Comparison of ENCODE assay signal across 13 cellular contexts in genomic region chr2:42052702-42053481, GRCh38. TPM values are rescaled to one million over a fixed set of nuclear protein-coding genes. Genes with fewer than 3 reads are reported as not detected.
DNase-seq lines count a peak whose midpoint lies in the region; ATAC-seq, FAIRE-seq and TF ChIP-seq lines count a peak whose summit lies in the region.
"Had no signal": no experiment of that assay in that cellular context is flagged by ENCODE, and none has a peak within 500 bp of the region (broad histone marks: within the 10 kb centered on the region; RNA-seq: fewer than 3 reads in every experiment).

No MANE protein-coding gene starts in this region.

- H3K4me1 ChIP-seq in HepG2 (ENCODE audit: insufficient read depth, low read length) (peaks cover 94% of the 10 kb centered on the region), right lobe of liver (peaks cover 0 to 8% (median 3%) of the 10 kb centered on the region in 4 donors), right cardiac atrium (ENCODE audit: control insufficient read depth, insufficient read depth, low read length) (peaks cover 31% of the 10 kb centered on the region), aorta (ENCODE audit: control insufficient read depth in 1 of 2, insufficient read depth in 2 of 2, low read length in 2 of 2) (peaks cover 3 to 6% of the 10 kb centered on the region in 2 donors)

- in situ Hi-C loops in HepG2 (cut with HindIII; ENCODE audit: extremely low pct_ligation_motif_present, low pct_unique_long_range_greater_than_20kb), result no loop called here

- no peak for TF ChIP-seq EP300 in HepG2 (IDR thresholded peaks at IDR 0.05; ENCODE audit: low read depth in 2 of 2, low read length in 2 of 2)
- no peak for TF ChIP-seq EP300 in HepG2 (CRISPR knock-in tag; IDR thresholded peaks at IDR 0.05; ENCODE audit: borderline replicate concordance)

- peak overlapping the region; percentile 38 for H3K27ac Mint-ChIP-seq in osteocyte (ENCODE audit: unreplicated experiment)
- no peak overlapping the region for H3K27ac Mint-ChIP-seq in activated naive CD4-positive, alpha-beta T cell treated with anti-CD3 and anti-CD28 coated beads for 36 hours

- no TSS peak for BruUV-seq in HepG2 (replicated peaks; lab: Mats Ljungman, UMichigan)

- H3K9me3 ChIP-seq in HepG2 (ENCODE audit: low read length), result no peaks in the 10 kb centered on the region
- no peaks in the 10 kb centered on the region for H3K9me3 ChIP-seq in right lobe of liver
- H3K9me3 ChIP-seq in right cardiac atrium (ENCODE audit: control insufficient read depth, low read length), result no peaks in the 10 kb centered on the region
- H3K9me3 ChIP-seq in aorta (ENCODE audit: control insufficient read depth, low read length), result no peaks in the 10 kb centered on the region

- H3K9ac ChIP-seq in HepG2 (ENCODE audit: insufficient read depth, low read depth, low read length), result 0 out of 2 replicates have a peak overlapping the region, but pooled peaks have one; percentile 20

- H3K4me3 ChIP-seq in HepG2 (replicated peaks in 1 of 3; ENCODE audit: insufficient read depth in 1 of 3, low read depth in 2 of 3, low read length in 3 of 3) (peak overlapping the region in 1 of 3 experiments; percentile 32; a peak in 1 of 6 replicates), right lobe of liver (no peak overlapping the region), right cardiac atrium (ENCODE audit: low read length) (peak overlapping the region; percentile 17), aorta (ENCODE audit: low read length in 2 of 2) (no peak overlapping the region)

- TF ChIP-seq POLR2A in HepG2 (IDR thresholded peaks at IDR 0.05; ENCODE audit: insufficient read depth in 1 of 2, low read depth in 2 of 2, low read length in 2 of 2) (no peak), right lobe of liver (IDR thresholded peaks at IDR 0.05) (no peak)

- no peaks in the 10 kb centered on the region for H3K27me3 Mint-ChIP-seq in osteocyte (ENCODE audit: unreplicated experiment)
- H3K27me3 Mint-ChIP-seq in activated naive CD4-positive, alpha-beta T cell treated with anti-CD3 and anti-CD28 coated beads for 36 hours (ENCODE audit: low read depth), result peaks cover 34% of the 10 kb centered on the region

- H3K27me3 ChIP-seq in HepG2 (ENCODE audit: control insufficient read depth in 1 of 2, insufficient read depth in 2 of 2, low read length in 2 of 2) (peaks cover 0 to 6% of the 10 kb centered on the region in 2 experiments; a peak in 1 of 5 replicates), right lobe of liver (no peaks in the 10 kb centered on the region), right cardiac atrium (ENCODE audit: control insufficient read depth, insufficient read depth) (no peaks in the 10 kb centered on the region), aorta (ENCODE audit: control insufficient read depth in 1 of 2, insufficient read depth in 2 of 2, low read length in 1 of 2) (no peaks in the 10 kb centered on the region)

- TF ChIP-seq CTCF in HepG2 (CRISPR knock-in tag; IDR thresholded peaks at IDR 0.05) (no peak), right lobe of liver (IDR thresholded peaks at IDR 0.05) (no peak), osteocyte (IDR thresholded peaks at IDR 0.05) (no peak)

- no peak for FAIRE-seq in HepG2 (lab: Jason Lieb, UNC)

- peaks cover 47% of the 10 kb centered on the region for H3K4me1 Mint-ChIP-seq in osteocyte (ENCODE audit: unreplicated experiment)
- peaks cover 5% of the 10 kb centered on the region for H3K4me1 Mint-ChIP-seq in activated naive CD4-positive, alpha-beta T cell treated with anti-CD3 and anti-CD28 coated beads for 36 hours (ENCODE audit: low read depth)

- H2AFZ ChIP-seq in HepG2 (ENCODE audit: low read length), result no peak overlapping the region

- H3K36me3 ChIP-seq in HepG2 (replicated peaks in 1 of 2; ENCODE audit: control insufficient read depth in 1 of 2, insufficient read depth in 2 of 2, low read length in 2 of 2) (peaks cover 13 to 16% of the 10 kb centered on the region in 2 experiments; a peak in 4 of 5 replicates), right lobe of liver (peaks cover 0 to 8% (median 2%) of the 10 kb centered on the region in 4 donors), aorta (ENCODE audit: control insufficient read depth in 1 of 2, insufficient read depth in 2 of 2, low read length in 1 of 2) (peaks cover 5 to 16% of the 10 kb centered on the region in 2 donors)

- H4K20me1 ChIP-seq in HepG2 (ENCODE audit: insufficient read depth, low read length), result peaks cover 7% of the 10 kb centered on the region

- ATAC-seq in HepG2 (0 out of 3 replicates have a peak, but pooled peaks have one; percentile 0), right lobe of liver (no peak), right cardiac atrium (peak; percentile 24), aorta (ENCODE audit: low FRiP score) (peak; percentile 56)
- ATAC-seq: naive thymus-derived CD8-positive, alpha-beta T cell had no signal

- H3K27ac ChIP-seq in HepG2 (ENCODE audit: extremely low read length, insufficient read depth, low read length), result peak overlapping the region; percentile 39
- no peak overlapping the region for H3K27ac ChIP-seq in right lobe of liver
- peak overlapping the region; percentile 78 for H3K27ac ChIP-seq in right cardiac atrium (ENCODE audit: low read length)
- peak overlapping the region; percentile 79 to 91 for H3K27ac ChIP-seq in aorta (ENCODE audit: low read depth in 1 of 2, low read length in 2 of 2)

- 72% methylated on average over 13 of the region's 14 CpGs for WGBS in HepG2 (ENCODE audit: low lambda C conversion rate)
- 76% methylated on average over 6 of the region's 14 CpGs for WGBS in right lobe of liver (ENCODE audit: insufficient coverage, low coverage, low lambda C conversion rate, missing lambda C conversion rate)
- 43% methylated on average over 14 of the region's 14 CpGs for WGBS in right cardiac atrium
- 4 to 8% methylated on average over 14 of the region's 14 CpGs for WGBS in aorta, 2 donors

- H3K9me3 Mint-ChIP-seq in osteocyte (ENCODE audit: unreplicated experiment), result no peaks in the 10 kb centered on the region
- H3K9me3 Mint-ChIP-seq in activated naive CD4-positive, alpha-beta T cell treated with anti-CD3 and anti-CD28 coated beads for 36 hours, result no peaks in the 10 kb centered on the region
- H3K9me3 Mint-ChIP-seq: naive thymus-derived CD8-positive, alpha-beta T cell had no signal

- H3K79me2 ChIP-seq in HepG2 (ENCODE audit: insufficient read depth, low read length), result peaks cover 34% of the 10 kb centered on the region

- H3K36me3 Mint-ChIP-seq in osteocyte (ENCODE audit: unreplicated experiment), result peaks cover 18% of the 10 kb centered on the region
- no peaks in the 10 kb centered on the region for H3K36me3 Mint-ChIP-seq in activated naive CD4-positive, alpha-beta T cell treated with anti-CD3 and anti-CD28 coated beads for 36 hours (ENCODE audit: low read depth)
- H3K36me3 Mint-ChIP-seq: naive thymus-derived CD8-positive, alpha-beta T cell had no signal

- POLR2A ChIA-PET in HepG2 (lab: Yijun Ruan, JAX), result interaction anchor here (0.7 to 5.3 kb wide), 12 partner anchors 10 to 205 kb away, joined by 3 to 32 read pairs (median 4); no protein-coding TSS in a partner anchor

- H3K4me2 ChIP-seq in HepG2 (ENCODE audit: low read depth, low read length), result peak overlapping the region; percentile 55

- DNase-seq in HepG2 (ENCODE audit: low spot score) (no peak), right lobe of liver (no peak), right cardiac atrium (peak; percentile 51 to 72 (median 64)), osteocyte (ENCODE audit: extremely low spot score, unreplicated experiment) (no peak), aorta (peak; percentile 82 to 89), COLO668 (lab: John Stamatoyannopoulos, UW; ENCODE audit: unreplicated experiment) (no peak), inferior parietal cortex (ENCODE audit: extremely low spot score) (no peak)
- no peak for DNase-seq in activated naive CD4-positive, alpha-beta T cell treated with anti-CD3 and anti-CD28 coated beads for 36 hours
- DNase-seq: 8988T; amniotic stem cell; DMS53; foreskin fibroblast; naive thymus-derived CD8-positive, alpha-beta T cell had no signal

- H3K4me3 Mint-ChIP-seq in osteocyte (ENCODE audit: unreplicated experiment), result no peak overlapping the region
- no peak overlapping the region for H3K4me3 Mint-ChIP-seq in activated naive CD4-positive, alpha-beta T cell treated with anti-CD3 and anti-CD28 coated beads for 36 hours

- CTCF ChIA-PET in HepG2 (lab: Yijun Ruan, JAX; ENCODE audit: low intra/inter-chr PET ratio, low total read pairs), result interaction anchor here (1.2 kb wide), 1 partner anchor 34 kb away, joined by 3 read pairs; no protein-coding TSS in a partner anchor
- CTCF ChIA-PET in activated naive CD4-positive, alpha-beta T cell treated with anti-CD3 and anti-CD28 coated beads for 36 hours (lab: Charles Lee), result interaction anchor here (0.8 kb wide), 1 partner anchor 210 kb away, joined by 3 read pairs; no protein-coding TSS in a partner anchor

- intact Hi-C loops in HepG2 (cut with micrococcal nuclease; ENCODE audit: unreplicated experiment) (no loop called here), right lobe of liver (cut with DNase I) (no loop called here), right cardiac atrium (cut with DNase I) (loop anchor here in 3 of 4 donors (5.0 to 10.0 kb wide), 3 partner anchors 108 to 126 kb away; no protein-coding TSS in a partner anchor), aorta (cut with DNase I) (loop anchor here (5.0 to 10.0 kb wide), 3 partner anchors 56 to 1172 kb away; partner anchors contain the start of gene ZFP36L2 (in 1 of the 2))
- intact Hi-C loops in activated naive CD4-positive, alpha-beta T cell treated with anti-CD3 and anti-CD28 coated beads for 36 hours (cut with micrococcal nuclease), result no loop called here

- no peak for TF ChIP-seq RAD21 in HepG2 (CRISPR knock-in tag; IDR thresholded peaks at IDR 0.05)

RNA-seq across cellular contexts. Expression of gene PKDCC, which starts 5.1 kb away (rescaled TPM):
- total RNA-seq in HepG2 (2016; rRNA removed; fragmentation: Illumina TruSeq; extraction: Trizol), result 28.5 and 52.6 TPM in 2 replicates
- total RNA-seq in HepG2 (2016; cell fraction: cytosol; rRNA removed; fragmentation: Illumina TruSeq; extraction: Trizol; ENCODE audit: low read depth), result 29.8 and 32.7 TPM in 2 replicates
- 26.0 and 48.3 TPM in 2 replicates for total RNA-seq in HepG2 (2016; cell fraction: insoluble cytoplasmic fraction; rRNA removed; fragmentation: Illumina TruSeq; extraction: Trizol)
- 54.4 and 56.9 TPM in 2 replicates for total RNA-seq in HepG2 (2016; cell fraction: membrane; rRNA removed; fragmentation: Illumina TruSeq; extraction: Trizol)
- total RNA-seq in HepG2 (2016; cell fraction: nucleus; rRNA removed; fragmentation: Illumina TruSeq; extraction: Trizol), result 54.4 and 55.1 TPM in 2 replicates
- 58.8 and 61.3 TPM in 2 replicates for polyA plus RNA-seq in HepG2 (2011; rRNA removed)
- polyA plus RNA-seq in HepG2 (2011; cell fraction: cytosol; rRNA removed), result 38.5 and 60.7 TPM in 2 replicates
- 143 and 171 TPM in 2 replicates for polyA plus RNA-seq in HepG2 (2011; cell fraction: nucleus; rRNA removed)
- 40.4 and 41.4 TPM in 2 replicates for polyA plus RNA-seq in HepG2 (2012)
- 17.4 and 18.8 TPM in 2 replicates for polyA plus RNA-seq in HepG2 (2016; cell fraction: cytosol; fragmentation: Illumina TruSeq; extraction: Trizol; ENCODE audit: low read depth)
- polyA plus RNA-seq in HepG2 (2016; cell fraction: insoluble cytoplasmic fraction; fragmentation: Illumina TruSeq; extraction: Trizol; ENCODE audit: low read depth), result 22.6 and 27.6 TPM in 2 replicates
- polyA plus RNA-seq in HepG2 (2016; cell fraction: membrane; fragmentation: Illumina TruSeq; extraction: Trizol; ENCODE audit: low read depth), result 33.9 and 35.9 TPM in 2 replicates
- 102 and 113 TPM in 2 replicates for polyA plus RNA-seq in HepG2 (2016; cell fraction: nucleus; fragmentation: Illumina TruSeq; extraction: Trizol; ENCODE audit: insufficient read depth, low read depth)
- polyA minus RNA-seq in HepG2 (2011; rRNA and poly(A)+ RNA removed; ENCODE audit: low replicate concordance), result 71.1 and 76.2 TPM in 2 replicates
- polyA minus RNA-seq in HepG2 (2011; cell fraction: cytosol; rRNA and poly(A)+ RNA removed), result 18.8 and 24.4 TPM in 2 replicates
- 23.2 and 26.8 TPM in 2 replicates for polyA minus RNA-seq in HepG2 (2011; cell fraction: nucleus; rRNA and poly(A)+ RNA removed)
- total RNA-seq in right lobe of liver, result 10 to 100 TPM in 4 of 6 experiments, 1 to 10 TPM in 2; 8.2 to 20.9 (median 12.3) TPM
- 100 to 1,000 TPM in 3 of 4 donors, 10 to 100 TPM in 1; 92.2 to 189 (median 131) TPM for total RNA-seq in right cardiac atrium
- 145 TPM for polyA plus RNA-seq in right cardiac atrium
- 37.1 and 42.2 TPM in 2 replicates for total RNA-seq in osteocyte
- 100 to 1,000 TPM; 148 to 258 TPM for total RNA-seq in aorta
- 100 to 1,000 TPM in 1 of 2 donors, 10 to 100 TPM in 1; 48.8 to 182 TPM for polyA plus RNA-seq in aorta
- total RNA-seq in activated naive CD4-positive, alpha-beta T cell treated with anti-CD3 and anti-CD28 coated beads for 36 hours, result not detected
- total RNA-seq: naive thymus-derived CD8-positive, alpha-beta T cell had no signal
- polyA plus RNA-seq: naive thymus-derived CD8-positive, alpha-beta T cell had no signal

Comparison
In these comparisons a context has a peak if more than half of its experiments do, and no peak if none do; other contexts are left out.
1. ATAC-seq: peak in HepG2 (single experiment), right cardiac atrium (2 of 2) and aorta (single experiment); none in right lobe of liver (0 of 4).
2. H3K27ac ChIP-seq: peak in HepG2 (single experiment), right cardiac atrium (single experiment) and aorta (2 of 2); none in right lobe of liver (0 of 3).
3. DNase-seq: peak in right cardiac atrium (3 of 3) and aorta (2 of 2); none in HepG2 (single experiment), right lobe of liver (0 of 3), osteocyte (single experiment), activated naive CD4-positive, alpha-beta T cell treated with anti-CD3 and anti-CD28 coated beads for 36 hours (single experiment), COLO668 (single experiment) and inferior parietal cortex (single experiment).
4. RNA of gene PKDCC, which starts 5.1 kb away (total RNA-seq): 148 to 258 TPM in aorta, 92.2 to 189 TPM in right cardiac atrium, 26.0 to 56.9 TPM in HepG2, 37.1 to 42.2 TPM in osteocyte and 8.2 to 20.9 TPM in right lobe of liver; not detected in activated naive CD4-positive, alpha-beta T cell treated with anti-CD3 and anti-CD28 coated beads for 36 hours; every median in the first group is over 4 times any median in the second.
5. intact Hi-C loops: an anchor here in right cardiac atrium (5.0 to 10.0 kb wide) and aorta (5.0 to 10.0 kb wide); none called in HepG2, right lobe of liver and activated naive CD4-positive, alpha-beta T cell treated with anti-CD3 and anti-CD28 coated beads for 36 hours.